In genomic region chr9:137434498-137435380, GRCh38 we compare ENCODE assay signal across 16 cellular contexts. TPM values are rescaled to one million over a fixed set of nuclear protein-coding genes. Genes with fewer than 3 reads are reported as not detected.
DNase-seq lines count a peak whose midpoint lies in the region; TF ChIP-seq lines count a peak whose summit lies in the region.
"Had no signal": no experiment of that assay in that cellular context is flagged by ENCODE, and none has a peak within 500 bp of the region (broad histone marks: within the 10 kb centered on the region; RNA-seq: fewer than 3 reads in every experiment).

No MANE protein-coding gene starts in this region.

- H3K4me1 ChIP-seq in Caco-2 (peaks cover 11% of the 10 kb centered on the region), neuronal stem cell (ENCODE audit: control insufficient read depth in 2 of 2, insufficient read depth in 1 of 2, low read depth in 1 of 2, low read length in 2 of 2) (no peaks in the 10 kb centered on the region)
- H3K4me1 ChIP-seq: foreskin keratinocyte, parathyroid adenoma had no signal

- H2BK12ac ChIP-seq in neuronal stem cell (ENCODE audit: low read length), result peak overlapping the region; percentile 73

- H3K27me3 Mint-ChIP-seq in Caco-2 (ENCODE audit: insufficient read depth, unreplicated experiment), result no peaks in the 10 kb centered on the region
- H3K27me3 Mint-ChIP-seq: activated T-cell treated with anti-CD3 and anti-CD28 coated beads, Interleukin-2, amount 50 U/mL, for 24 hours had no signal

- H3K4me2 ChIP-seq in neuronal stem cell (ENCODE audit: insufficient read depth, low read length, poor library complexity, severe bottlenecking), result no peak overlapping the region

- no peaks in the 10 kb centered on the region for H3K27me3 ChIP-seq in Caco-2 (replicated peaks; ENCODE audit: control insufficient read depth, insufficient read depth, low read length)
- H3K27me3 ChIP-seq in neuronal stem cell (ENCODE audit: control insufficient read depth in 3 of 3, insufficient read depth in 3 of 3, low read depth in 1 of 3, low read length in 3 of 3), result peaks cover 0 to 9% (median 0%) of the 10 kb centered on the region in 3 experiments
- H3K27me3 ChIP-seq: foreskin keratinocyte had no signal

- CTCF ChIA-PET in Caco-2 (lab: Charles Lee), result interaction anchor here (0.9 kb wide), 1 partner anchor 12 kb away, joined by 7 read pairs; the partner anchor contains the start of genes EXD3 and NOXA1

- peaks cover 2% of the 10 kb centered on the region for H3K79me1 ChIP-seq in neuronal stem cell (ENCODE audit: low read depth, low read length)

- peak overlapping the region; percentile 85 for H3K23ac ChIP-seq in neuronal stem cell (ENCODE audit: low read depth, low read length, poor library complexity)

- no peaks in the 10 kb centered on the region for H3K36me3 ChIP-seq in Caco-2 (ENCODE audit: control insufficient read depth, insufficient read depth, low read length)
- H3K36me3 ChIP-seq in neuronal stem cell (replicated peaks in 1 of 2; ENCODE audit: control insufficient read depth in 2 of 2, insufficient read depth in 2 of 2, low read length in 2 of 2), result no peaks in the 10 kb centered on the region

- WGBS in neuronal stem cell (ENCODE audit: extremely low coverage in 2 of 2, insufficient read length in 2 of 2, insufficient replicate concordance in 1 of 2), 2 donors, result no CpG with 5 or more reads among the region's 43 CpGs

- H3K9ac ChIP-seq in neuronal stem cell (ENCODE audit: low read depth, low read length, poor library complexity), result peak overlapping the region; percentile 44
- H3K9ac ChIP-seq: parathyroid adenoma had no signal

- H3K14ac ChIP-seq in neuronal stem cell (ENCODE audit: low read length), result peak overlapping the region; percentile 71

- no peak for DNase-seq in Caco-2
- peak; percentile 2 for DNase-seq in germinal center (ENCODE audit: low spot score)
- no peak for DNase-seq in neuronal stem cell (ENCODE audit: low spot score)
- DNase-seq in COR-L47 (lab: John Stamatoyannopoulos, UW), result no peak
- no peak for DNase-seq in EL
- no peak for DNase-seq in DMS153 (lab: John Stamatoyannopoulos, UW)
- DNase-seq: activated CD4-positive, alpha-beta T cell treated with anti-CD3 and anti-CD28 coated beads, Interleukin-2, amount 10 ng/mL, durations not matched to agents 7 days and 5 days; activated naive CD4-positive, alpha-beta T cell treated with anti-CD3 and anti-CD28 coated beads, Interleukin-2, amount 10 ng/mL, durations not matched to agents 7 days and 5 days; activated T-cell treated with anti-CD3 and anti-CD28 coated beads, Interleukin-2, amount 50 U/mL, for 24 hours; cortex of kidney; foreskin keratinocyte; NCI-H1694 treated with DMSO at 0.1 percent for 48 hours; NCI-H2227 treated with DMSO at 0.1 percent for 48 hours; SW 1271 had no signal

- H3K36me3 Mint-ChIP-seq in Caco-2 (ENCODE audit: insufficient read depth, unreplicated experiment), result peaks cover 30% of the 10 kb centered on the region
- H3K36me3 Mint-ChIP-seq: activated naive CD4-positive, alpha-beta T cell treated with anti-CD3 and anti-CD28 coated beads, Interleukin-2, amount 10 ng/mL, durations not matched to agents 7 days and 5 days had no signal

- BruUV-seq in Caco-2 (replicated peaks; lab: Mats Ljungman, UMichigan), result no TSS peak

- H2BK5ac ChIP-seq in neuronal stem cell (ENCODE audit: low read length), result peak overlapping the region; percentile 75

- H3K27ac Mint-ChIP-seq in Caco-2 (ENCODE audit: unreplicated experiment), result peak overlapping the region; percentile 22
- H3K27ac Mint-ChIP-seq: activated CD4-positive, alpha-beta T cell treated with anti-CD3 and anti-CD28 coated beads, Interleukin-2, amount 10 ng/mL, durations not matched to agents 7 days and 5 days; activated naive CD4-positive, alpha-beta T cell treated with anti-CD3 and anti-CD28 coated beads, Interleukin-2, amount 10 ng/mL, durations not matched to agents 7 days and 5 days; activated T-cell treated with anti-CD3 and anti-CD28 coated beads, Interleukin-2, amount 50 U/mL, for 24 hours had no signal

- no peaks in the 10 kb centered on the region for H3K9me3 ChIP-seq in Caco-2
- no peaks in the 10 kb centered on the region for H3K9me3 ChIP-seq in neuronal stem cell (replicated peaks in 1 of 2; ENCODE audit: control insufficient read depth in 2 of 2, insufficient read depth in 1 of 2, low read depth in 1 of 2, low read length in 2 of 2)

- no peaks in the 10 kb centered on the region for H3K4me1 Mint-ChIP-seq in Caco-2 (ENCODE audit: low read depth, unreplicated experiment)
- H3K4me1 Mint-ChIP-seq: activated naive CD4-positive, alpha-beta T cell treated with anti-CD3 and anti-CD28 coated beads, Interleukin-2, amount 10 ng/mL, durations not matched to agents 7 days and 5 days had no signal

- intact Hi-C loops in Caco-2 (cut with micrococcal nuclease; ENCODE audit: unreplicated experiment), result no loop called here

- H3K4me3 Mint-ChIP-seq in Caco-2 (ENCODE audit: unreplicated experiment), result no peak overlapping the region
- H3K4me3 Mint-ChIP-seq: activated CD4-positive, alpha-beta T cell treated with anti-CD3 and anti-CD28 coated beads, Interleukin-2, amount 10 ng/mL, durations not matched to agents 7 days and 5 days; activated naive CD4-positive, alpha-beta T cell treated with anti-CD3 and anti-CD28 coated beads, Interleukin-2, amount 10 ng/mL, durations not matched to agents 7 days and 5 days; activated T-cell treated with anti-CD3 and anti-CD28 coated beads, Interleukin-2, amount 50 U/mL, for 24 hours had no signal

- H3K4me3 ChIP-seq in Caco-2 (ENCODE audit: low read depth, low read length) (no peak overlapping the region), neuronal stem cell (ENCODE audit: low read length in 2 of 2) (no peak overlapping the region)

- H3K9me3 Mint-ChIP-seq in Caco-2 (ENCODE audit: unreplicated experiment), result no peaks in the 10 kb centered on the region
- H3K9me3 Mint-ChIP-seq: activated CD4-positive, alpha-beta T cell treated with anti-CD3 and anti-CD28 coated beads, Interleukin-2, amount 10 ng/mL, durations not matched to agents 7 days and 5 days; activated naive CD4-positive, alpha-beta T cell treated with anti-CD3 and anti-CD28 coated beads, Interleukin-2, amount 10 ng/mL, durations not matched to agents 7 days and 5 days; activated T-cell treated with anti-CD3 and anti-CD28 coated beads, Interleukin-2, amount 50 U/mL, for 24 hours had no signal

- peak overlapping the region; percentile 66 for H3K4ac ChIP-seq in neuronal stem cell (ENCODE audit: low read length)

- H2AFZ ChIP-seq in neuronal stem cell (ENCODE audit: low read length), result no peak overlapping the region
- H2AFZ ChIP-seq: parathyroid adenoma had no signal

- H3K27ac ChIP-seq in neuronal stem cell (replicated peaks; ENCODE audit: low read length), result no peak overlapping the region
- H3K27ac ChIP-seq: foreskin keratinocyte, parathyroid adenoma had no signal

- peak overlapping the region; percentile 89 for H2BK15ac ChIP-seq in neuronal stem cell (ENCODE audit: low read length)

- peak overlapping the region; percentile 43 for H4K8ac ChIP-seq in neuronal stem cell (ENCODE audit: low read depth, low read length)

- H3K18ac ChIP-seq in neuronal stem cell (ENCODE audit: low read length), result peak overlapping the region; percentile 57

- POLR2A ChIA-PET in Caco-2 (lab: Charles Lee), result interaction anchor here (0.6 kb wide), 1 partner anchor 211 kb away, joined by 4 read pairs; no protein-coding TSS in a partner anchor

- H4K91ac ChIP-seq in neuronal stem cell (ENCODE audit: low read depth, low read length, poor library complexity), result no peak overlapping the region

- TF ChIP-seq CTCF in Caco-2 (IDR thresholded peaks at IDR 0.05; ENCODE audit: insufficient read depth in 1 of 2, low read depth in 1 of 2, low read length in 1 of 2, severe bottlenecking in 1 of 2, unreplicated experiment in 1 of 2), result no peak

- no peak overlapping the region for H2BK120ac ChIP-seq in neuronal stem cell (ENCODE audit: low read depth, low read length)

- H2AK5ac ChIP-seq in neuronal stem cell (ENCODE audit: low read depth, low read length), result peak overlapping the region; percentile 63

RNA-seq across cellular contexts. Expression of gene ENTPD8, which starts 6.4 kb away (rescaled TPM):
- total RNA-seq in Caco-2 (2022), result 8.5 and 8.6 TPM in 2 replicates
- 0.03 TPM for polyA plus RNA-seq in neuronal stem cell (2013, experiment 1 of 2)
- 0.04 TPM for polyA plus RNA-seq in neuronal stem cell (2013, experiment 2 of 2)
- total RNA-seq: activated CD4-positive, alpha-beta T cell treated with anti-CD3 and anti-CD28 coated beads, Interleukin-2, amount 10 ng/mL, durations not matched to agents 7 days and 5 days; foreskin keratinocyte; MCF 10A had no signal
- polyA plus RNA-seq: foreskin keratinocyte had no signal

RNA-seq across cellular contexts. Expression of gene NOXA1, which starts 11.5 kb away (rescaled TPM):
- 7.3 and 8.6 TPM in 2 replicates for total RNA-seq in Caco-2 (2022)
- 0.61 TPM for polyA plus RNA-seq in neuronal stem cell (2013, experiment 1 of 2)
- polyA plus RNA-seq in neuronal stem cell (2013, experiment 2 of 2), result 0.64 TPM

RNA-seq across cellular contexts. Expression of gene EXD3, which starts 11.8 kb away (rescaled TPM):
- 10.9 and 11.2 TPM in 2 replicates for total RNA-seq in Caco-2 (2022)
- 21.1 TPM for polyA plus RNA-seq in neuronal stem cell (2013, experiment 1 of 2)
- 19.9 TPM for polyA plus RNA-seq in neuronal stem cell (2013, experiment 2 of 2)

RNA-seq across cellular contexts. Expression of gene NSMF, which starts 24.4 kb away (rescaled TPM):
- total RNA-seq in Caco-2 (2022), result 65.5 and 67.6 TPM in 2 replicates
- polyA plus RNA-seq in neuronal stem cell (2013, experiment 1 of 2), result 46.8 TPM
- polyA plus RNA-seq in neuronal stem cell (2013, experiment 2 of 2), result 45.0 TPM
